21 cellular contexts compared by ENCODE assay signal in the genomic region with DNA sequence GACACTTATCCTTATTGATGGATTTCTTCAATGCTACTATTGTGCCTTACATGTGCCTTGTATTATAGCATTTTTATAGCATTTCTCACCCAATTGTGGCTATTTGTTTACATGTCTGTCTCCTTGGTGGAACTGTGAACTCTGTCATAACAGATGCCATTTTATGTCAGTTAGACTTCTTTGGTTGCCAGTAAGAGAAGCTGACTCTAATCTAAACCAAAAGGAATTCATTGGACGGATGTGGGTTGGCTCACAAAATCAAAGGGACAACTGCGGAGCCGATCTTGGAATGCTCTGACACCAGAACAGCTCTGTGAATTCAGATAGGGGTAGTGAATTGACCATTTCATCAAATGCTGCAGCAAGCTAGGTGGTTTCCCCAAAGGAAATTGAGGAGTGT. TPM values are rescaled to one million over a fixed set of nuclear protein-coding genes. Genes with fewer than 3 reads are reported as not detected.
DNase-seq lines count a peak whose midpoint lies in the region; ATAC-seq and TF ChIP-seq lines count a peak whose summit lies in the region.
"Had no signal": no experiment of that assay in that cellular context is flagged by ENCODE, and none has a peak within 500 bp of the region (broad histone marks: within the 10 kb centered on the region; RNA-seq: fewer than 3 reads in every experiment).

No MANE protein-coding gene starts in this region.

- no peak for TF ChIP-seq CTCF in sigmoid colon (IDR thresholded peaks at IDR 0.05)

- WGBS in sigmoid colon, 2 donors, result 95 to 96% methylated on average over 3 of the region's 3 CpGs

- H3K4me1 ChIP-seq in sigmoid colon, result no peaks in the 10 kb centered on the region
- H3K4me1 ChIP-seq: BLaER1 had no signal

- intact Hi-C loops in sigmoid colon (cut with DNase I), result no loop called here

- no peaks in the 10 kb centered on the region for H3K9me3 ChIP-seq in sigmoid colon

- no peak for TF ChIP-seq EP300 in sigmoid colon (IDR thresholded peaks at IDR 0.05)

- DNase-seq in AG20443 (ENCODE audit: low spot score) (peak; percentile 35), LHCN-M2 (ENCODE audit: low read depth) (peak; percentile 64), myocyte (ENCODE audit: low read depth) (peak; percentile 67), COLO668 (lab: John Stamatoyannopoulos, UW; ENCODE audit: unreplicated experiment) (no peak), NCI-H1694 (lab: John Stamatoyannopoulos, UW) (no peak), sigmoid colon (no peak)
- DNase-seq: Calu3; CD4-positive, alpha-beta memory T cell; DMS 273 treated with DMSO at 0.1 percent for 48 hours; DMS53; DND-41; EL; GOT3; H7; HFFc6; KG1 had no signal

- no peak for ATAC-seq in HG03025 (IDR thresholded peaks at IDR 0.05; ENCODE audit: low FRiP score, unreplicated experiment)
- ATAC-seq: HCT116, HepG2 had no signal

- no peak overlapping the region for H3K27ac ChIP-seq in sigmoid colon
- H3K27ac ChIP-seq: BLaER1 had no signal

- H3K27me3 ChIP-seq in sigmoid colon, result no peaks in the 10 kb centered on the region
- H3K27me3 ChIP-seq: BLaER1 had no signal

- no peaks in the 10 kb centered on the region for H3K36me3 ChIP-seq in sigmoid colon
- H3K36me3 ChIP-seq: BLaER1 had no signal

- no peak overlapping the region for H3K4me3 ChIP-seq in sigmoid colon
- H3K4me3 ChIP-seq: BLaER1 had no signal

- TF ChIP-seq POLR2A in sigmoid colon (IDR thresholded peaks at IDR 0.05), result no peak

RNA-seq across cellular contexts. Expression of gene GARIN1A, which starts 15.0 kb away (rescaled TPM):
- total RNA-seq in LHCN-M2 (2014; rRNA removed) (0.63 and 0.90 TPM in 2 replicates), myocyte (1.3 and 1.5 TPM in 2 replicates), sigmoid colon (1 to 10 TPM in 3 of 4 donors, under 1 TPM in 1; 0.49 to 3.0 (median 2.3) TPM)
- 0.55 TPM for polyA plus RNA-seq in LHCN-M2 (2012)
- 3.8 TPM for polyA plus RNA-seq in myocyte (2012)
- polyA plus RNA-seq in sigmoid colon, result under 1 TPM in 1 of 3 donors, not detected in 2; 0.87 TPM
- total RNA-seq: A172, H7, HepG2 had no signal

RNA-seq across cellular contexts. Expression of gene CALU, which starts 52.0 kb away (rescaled TPM):
- total RNA-seq in LHCN-M2 (2014; rRNA removed) (841 and 886 TPM in 2 replicates), myocyte (672 and 951 TPM in 2 replicates), sigmoid colon (100 to 1,000 TPM; 153 to 250 (median 198) TPM)
- polyA plus RNA-seq in LHCN-M2 (2012), result 465 TPM
- 810 TPM for polyA plus RNA-seq in myocyte (2012)
- polyA plus RNA-seq in sigmoid colon, result 10 to 100 TPM; 14.4 to 38.7 (median 23.1) TPM

Comparison
In these comparisons a context has a peak if more than half of its experiments do, and no peak if none do; other contexts are left out.
1. DNase-seq: peak in AG20443 (single experiment), LHCN-M2 (single experiment) and myocyte (single experiment); none in COLO668 (single experiment), NCI-H1694 (single experiment) and sigmoid colon (single experiment).